Comparison of ENCODE assay signal across 1 cellular context in genomic region chr18:69701305-69701704, GRCh38.
TF ChIP-seq lines count a peak whose summit lies in the region.

No MANE protein-coding gene starts in this region.

TF ChIP-seq in HepG2, 621 proteins besides CTCF, POLR2A, EP300 and RAD21:
- TF ChIP-seq PAXIP1 (CRISPR knock-in tag; conservative IDR thresholded peaks at IDR 0.05) (no peak), ZNF788 (CRISPR knock-in tag; IDR thresholded peaks at IDR 0.05; ENCODE audit: borderline replicate concordance) (no peak), ZNF224 (CRISPR knock-in tag; IDR thresholded peaks at IDR 0.05) (no peak), MAFF (IDR thresholded peaks at IDR 0.05; ENCODE audit: low read depth, low read length) (peak; percentile 99), MAFK (conservative IDR thresholded peaks at IDR 0.05 in 1 of 2, IDR thresholded peaks at IDR 0.05 in 1 of 2; ENCODE audit: low read length in 2 of 2) (peak; percentile 97 to 99), PHB2 (IDR thresholded peaks at IDR 0.05; ENCODE audit: partially characterized antibody) (no peak), DPF2 (CRISPR knock-in tag; IDR thresholded peaks at IDR 0.05; ENCODE audit: borderline replicate concordance, low read depth) (no peak), DRAP1 (CRISPR knock-in tag; IDR thresholded peaks at IDR 0.05) (no peak), PRMT3 (CRISPR knock-in tag; IDR thresholded peaks at IDR 0.05; ENCODE audit: borderline replicate concordance, low read depth) (no peak)
TF ChIP-seq in HepG2: peak in this region for 2.
